In the genomic region with DNA sequence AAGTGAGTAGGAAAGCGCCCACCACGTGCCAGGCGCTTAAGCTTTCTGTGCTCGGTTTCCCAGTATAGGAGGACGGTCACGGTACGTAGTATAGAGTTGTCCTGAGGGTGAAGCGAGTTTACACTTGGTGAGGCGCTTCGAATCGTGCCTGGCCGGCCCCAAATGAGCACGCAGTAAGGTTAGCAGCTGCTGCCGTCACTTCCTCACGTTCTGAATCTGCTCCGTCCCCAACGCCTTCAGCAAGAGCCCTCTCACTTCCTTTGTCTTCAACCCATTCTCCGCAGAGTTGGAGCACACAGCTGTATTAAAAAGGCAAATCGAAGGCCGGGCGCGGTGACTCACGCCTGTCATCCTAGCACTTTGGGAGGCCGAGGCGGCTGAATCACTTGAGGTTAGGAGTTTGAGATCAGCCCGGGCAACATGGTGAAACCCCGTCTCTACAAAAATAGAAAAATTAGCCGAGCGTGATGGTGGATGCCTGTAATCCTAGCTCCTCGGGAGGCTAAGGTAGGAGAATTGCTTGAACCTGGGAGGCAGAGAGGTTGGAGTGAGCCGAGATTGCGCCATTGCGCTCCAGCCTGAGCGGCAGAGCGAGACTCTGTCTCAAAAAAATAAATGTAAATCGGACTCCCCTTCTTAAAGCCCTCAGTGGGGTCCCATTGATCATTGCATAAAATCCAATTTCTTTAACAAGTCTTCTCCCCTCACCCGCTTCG, we compare ENCODE assay signal across 7 cellular contexts. TPM values are rescaled to one million over a fixed set of nuclear protein-coding genes. Genes with fewer than 3 reads are reported as not detected.
DNase-seq lines count a peak whose midpoint lies in the region; ATAC-seq and TF ChIP-seq lines count a peak whose summit lies in the region.

No MANE protein-coding gene starts in this region.

- H3K9me3 ChIP-seq in lower lobe of right lung, result no peaks in the 10 kb centered on the region

- H3K4me1 ChIP-seq in lower lobe of right lung, result peaks cover 19% of the 10 kb centered on the region

- peak overlapping the region; percentile 90 to 91 for H3K27ac ChIP-seq in coronary artery
- H3K27ac ChIP-seq in lower lobe of right lung, result peak overlapping the region; percentile 87

- no peaks in the 10 kb centered on the region for H3K36me3 ChIP-seq in lower lobe of right lung

- H3K4me3 ChIP-seq in coronary artery (peak overlapping the region; percentile 95), lower lobe of right lung (peak overlapping the region; percentile 80)

- H3K27me3 ChIP-seq in lower lobe of right lung (ENCODE audit: low read depth), result no peaks in the 10 kb centered on the region

- TF ChIP-seq CTCF in coronary artery (IDR thresholded peaks at IDR 0.05) (no peak), lower lobe of right lung (IDR thresholded peaks at IDR 0.05) (no peak)

- intact Hi-C loops in lower lobe of right lung (cut with DNase I), result no loop called here

- ATAC-seq in GM18519 (IDR thresholded peaks at IDR 0.05; ENCODE audit: low FRiP score, unreplicated experiment) (peak; percentile 18), HG02970 (IDR thresholded peaks at IDR 0.05; ENCODE audit: low FRiP score, unreplicated experiment) (peak; percentile 21), lower lobe of right lung (peak; percentile 55 to 56)

- peak; percentile 76 for DNase-seq in NCI-H2227 (lab: John Stamatoyannopoulos, UW; ENCODE audit: unreplicated experiment)
- peak; percentile 86 to 87 for DNase-seq in activated CD4-positive, alpha-beta T cell treated with anti-CD3 and anti-CD28 coated beads for 4 hours
- peak; percentile 81 for DNase-seq in coronary artery (ENCODE audit: low spot score)
- peak; percentile 71 for DNase-seq in lower lobe of right lung
- DNase-seq in stimulated activated CD4-positive, alpha-beta T cell treated with anti-CD3 and anti-CD28 coated beads, TNF-alpha, amount 100 ng/mL, for 4 hours (ENCODE audit: low read depth in 3 of 3), result peak; percentile 70 to 79 (median 77)

RNA-seq across cellular contexts. Expression of gene TDP1, which starts 0.7 kb away (rescaled TPM):
- 9.6 TPM for total RNA-seq in lower lobe of right lung

RNA-seq across cellular contexts. Expression of gene EFCAB11, which starts 1.9 kb away (rescaled TPM):
- 5.8 TPM for total RNA-seq in lower lobe of right lung

Comparison
In these comparisons a context has a peak if more than half of its experiments do, and no peak if none do; other contexts are left out.
1. Peak in every context shown above with its lines: DNase-seq, ATAC-seq, H3K4me3 ChIP-seq and H3K27ac ChIP-seq.